In the genomic region with DNA sequence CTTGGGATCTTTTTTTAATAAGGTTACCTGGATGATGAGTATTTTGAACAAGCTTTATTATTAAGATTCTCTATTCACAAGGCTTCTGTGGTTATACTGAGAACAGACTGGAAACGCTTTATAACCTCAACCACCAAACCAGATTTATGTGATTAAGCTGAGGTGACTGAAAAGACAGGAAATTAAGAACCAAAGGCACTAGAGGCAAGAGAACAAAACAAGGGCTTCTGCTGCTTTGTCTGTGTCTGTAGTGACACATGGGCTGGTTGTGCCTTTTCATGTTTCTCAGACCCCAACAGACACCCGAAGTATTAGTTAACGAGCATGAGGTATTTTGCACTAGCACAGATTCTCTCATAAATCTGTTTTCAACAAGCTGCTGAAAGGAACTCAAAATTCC, we compare ENCODE assay signal across 22 cellular contexts.
DNase-seq lines count a peak whose midpoint lies in the region; ATAC-seq and FAIRE-seq lines count a peak whose summit lies in the region.
"Had no signal": no experiment of that assay in that cellular context is flagged by ENCODE, and none has a peak within 500 bp of the region (broad histone marks: within the 10 kb centered on the region; RNA-seq: fewer than 3 reads in every experiment).

No MANE protein-coding gene starts in this region.

- peaks cover 2% of the 10 kb centered on the region for H3K36me3 Mint-ChIP-seq in activated CD4-positive, alpha-beta T cell treated with anti-CD3 and anti-CD28 coated beads, Interleukin-2, amount 10 ng/mL, durations not matched to agents 7 days and 5 days (ENCODE audit: low read depth)
- no peaks in the 10 kb centered on the region for H3K36me3 Mint-ChIP-seq in T-helper 2 cell treated with Interferon-gamma antibody and Interleukin-4, amounts not matched to agents 5 μg/mL and 100 μg/mL, for 36 hours (ENCODE audit: low read depth)
- peaks cover 0 to 4% (median 0%) of the 10 kb centered on the region in 3 donors for H3K36me3 Mint-ChIP-seq in immature natural killer cell

- H3K27me3 Mint-ChIP-seq in activated CD4-positive, alpha-beta T cell treated with anti-CD3 and anti-CD28 coated beads, Interleukin-2, amount 10 ng/mL, durations not matched to agents 7 days and 5 days, result peaks cover 32% of the 10 kb centered on the region
- peaks cover 60% of the 10 kb centered on the region for H3K27me3 Mint-ChIP-seq in T-helper 2 cell treated with Interferon-gamma antibody and Interleukin-4, amounts not matched to agents 5 μg/mL and 100 μg/mL, for 36 hours (ENCODE audit: low read depth)
- H3K27me3 Mint-ChIP-seq in immature natural killer cell (ENCODE audit: low read depth in 3 of 3), result peaks cover 8 to 16% (median 11%) of the 10 kb centered on the region in 3 donors

- peak; percentile 32 for ATAC-seq in stimulated activated naive CD8-positive, alpha-beta T cell treated with anti-CD3 and anti-CD28 coated beads, Interleukin-15, Interleukin-2, amounts not matched to agents 100 U/mL and 50 U/mL, for 24 hours
- ATAC-seq: A549, left cardiac atrium had no signal

- CTCF ChIA-PET in activated CD4-positive, alpha-beta T cell treated with anti-CD3 and anti-CD28 coated beads, Interleukin-2, amount 10 ng/mL, durations not matched to agents 7 days and 5 days (lab: Charles Lee), result interaction anchor here (0.9 kb wide), 1 partner anchor 21 kb away, joined by 3 read pairs; no protein-coding TSS in a partner anchor

- POLR2A ChIA-PET in activated CD4-positive, alpha-beta T cell treated with anti-CD3 and anti-CD28 coated beads, Interleukin-2, amount 10 ng/mL, durations not matched to agents 7 days and 5 days (lab: Charles Lee), result no interaction called here

- DNase-seq in activated CD4-positive, alpha-beta T cell treated with anti-CD3 and anti-CD28 coated beads, Interleukin-2, amount 10 ng/mL, durations not matched to agents 7 days and 5 days, result peak; percentile 22
- DNase-seq in activated CD4-positive, alpha-beta T cell treated with anti-CD3 and anti-CD28 coated beads, Interleukin-2, amount 50 U/mL, for 48 hours, result no peak
- peak; percentile 6 for DNase-seq in T-helper 2 cell treated with Interferon-gamma antibody and Interleukin-4, amounts not matched to agents 5 μg/mL and 100 μg/mL, for 36 hours (ENCODE audit: low spot score)
- peak; percentile 16 to 19 (median 19) for DNase-seq in immature natural killer cell
- no peak for DNase-seq in stimulated activated naive CD8-positive, alpha-beta T cell treated with anti-CD3 and anti-CD28 coated beads, Interleukin-15, Interleukin-2, amounts not matched to agents 100 U/mL and 50 U/mL, for 24 hours
- DNase-seq in midbrain (lab: John Stamatoyannopoulos, UW), result no peak
- no peak for DNase-seq in posterior cingulate gyrus
- DNase-seq in RCC 7860 (ENCODE audit: low spot score), result no peak
- DNase-seq: activated CD4-positive, alpha-beta T cell treated with anti-CD3 and anti-CD28 coated beads for 4 hours; erythroblast; foreskin melanocyte; left cardiac atrium; mesenchymal stem cell; NCI-H1436 treated with DMSO at 0.1 percent for 48 hours; NCI-H774; OCI-M1; SHP77; stimulated activated CD8-positive, alpha-beta memory T cell treated with anti-CD3 and anti-CD28 coated beads, Interleukin-4, amount 100 ng/mL, for 48 hours; SW 1271 had no signal

- FAIRE-seq in RCC 7860 (lab: Jason Lieb, UNC), result no peak
- FAIRE-seq: A549, TTC549 had no signal

- no peak overlapping the region for H3K4me3 Mint-ChIP-seq in activated CD4-positive, alpha-beta T cell treated with anti-CD3 and anti-CD28 coated beads, Interleukin-2, amount 10 ng/mL, durations not matched to agents 7 days and 5 days
- peak overlapping the region; percentile 37 for H3K4me3 Mint-ChIP-seq in T-helper 2 cell treated with Interferon-gamma antibody and Interleukin-4, amounts not matched to agents 5 μg/mL and 100 μg/mL, for 36 hours
- peak overlapping the region in 3 of 5 donors; percentile 7 to 31 (median 30) for H3K4me3 Mint-ChIP-seq in immature natural killer cell
- H3K4me3 Mint-ChIP-seq: nephron progenitor cell had no signal

- peaks cover 27% of the 10 kb centered on the region for H3K4me1 Mint-ChIP-seq in activated CD4-positive, alpha-beta T cell treated with anti-CD3 and anti-CD28 coated beads, Interleukin-2, amount 10 ng/mL, durations not matched to agents 7 days and 5 days
- peaks cover 18% of the 10 kb centered on the region for H3K4me1 Mint-ChIP-seq in T-helper 2 cell treated with Interferon-gamma antibody and Interleukin-4, amounts not matched to agents 5 μg/mL and 100 μg/mL, for 36 hours (ENCODE audit: low read depth)
- peaks cover 25% of the 10 kb centered on the region in 2 donors for H3K4me1 Mint-ChIP-seq in immature natural killer cell

- peaks cover 4% of the 10 kb centered on the region for H3K9me3 Mint-ChIP-seq in activated CD4-positive, alpha-beta T cell treated with anti-CD3 and anti-CD28 coated beads, Interleukin-2, amount 10 ng/mL, durations not matched to agents 7 days and 5 days
- H3K9me3 Mint-ChIP-seq in T-helper 2 cell treated with Interferon-gamma antibody and Interleukin-4, amounts not matched to agents 5 μg/mL and 100 μg/mL, for 36 hours, result no peaks in the 10 kb centered on the region
- peaks cover 0 to 1% (median 0%) of the 10 kb centered on the region in 6 donors for H3K9me3 Mint-ChIP-seq in immature natural killer cell

- intact Hi-C loops in posterior cingulate gyrus (cut with DNase I), result loop anchor here (10.0 kb wide), 1 partner anchor 162 kb away; no protein-coding TSS in a partner anchor

- H3K27ac Mint-ChIP-seq in activated CD4-positive, alpha-beta T cell treated with anti-CD3 and anti-CD28 coated beads, Interleukin-2, amount 10 ng/mL, durations not matched to agents 7 days and 5 days, result peak overlapping the region; percentile 2
- H3K27ac Mint-ChIP-seq in T-helper 2 cell treated with Interferon-gamma antibody and Interleukin-4, amounts not matched to agents 5 μg/mL and 100 μg/mL, for 36 hours, result no peak overlapping the region
- H3K27ac Mint-ChIP-seq in immature natural killer cell, result no peak overlapping the region

Comparison
In these comparisons a context has a peak if more than half of its experiments do, and no peak if none do; other contexts are left out.
1. DNase-seq: peak in activated CD4-positive, alpha-beta T cell treated with anti-CD3 and anti-CD28 coated beads, Interleukin-2, amount 10 ng/mL, durations not matched to agents 7 days and 5 days (single experiment), T-helper 2 cell treated with Interferon-gamma antibody and Interleukin-4, amounts not matched to agents 5 μg/mL and 100 μg/mL, for 36 hours (single experiment) and immature natural killer cell (3 of 3); none in activated CD4-positive, alpha-beta T cell treated with anti-CD3 and anti-CD28 coated beads, Interleukin-2, amount 50 U/mL, for 48 hours (0 of 2), stimulated activated naive CD8-positive, alpha-beta T cell treated with anti-CD3 and anti-CD28 coated beads, Interleukin-15, Interleukin-2, amounts not matched to agents 100 U/mL and 50 U/mL, for 24 hours (single experiment), midbrain (single experiment), posterior cingulate gyrus (0 of 10) and RCC 7860 (single experiment).